ENCODE assay signal across 11 cellular contexts in the genomic region with DNA sequence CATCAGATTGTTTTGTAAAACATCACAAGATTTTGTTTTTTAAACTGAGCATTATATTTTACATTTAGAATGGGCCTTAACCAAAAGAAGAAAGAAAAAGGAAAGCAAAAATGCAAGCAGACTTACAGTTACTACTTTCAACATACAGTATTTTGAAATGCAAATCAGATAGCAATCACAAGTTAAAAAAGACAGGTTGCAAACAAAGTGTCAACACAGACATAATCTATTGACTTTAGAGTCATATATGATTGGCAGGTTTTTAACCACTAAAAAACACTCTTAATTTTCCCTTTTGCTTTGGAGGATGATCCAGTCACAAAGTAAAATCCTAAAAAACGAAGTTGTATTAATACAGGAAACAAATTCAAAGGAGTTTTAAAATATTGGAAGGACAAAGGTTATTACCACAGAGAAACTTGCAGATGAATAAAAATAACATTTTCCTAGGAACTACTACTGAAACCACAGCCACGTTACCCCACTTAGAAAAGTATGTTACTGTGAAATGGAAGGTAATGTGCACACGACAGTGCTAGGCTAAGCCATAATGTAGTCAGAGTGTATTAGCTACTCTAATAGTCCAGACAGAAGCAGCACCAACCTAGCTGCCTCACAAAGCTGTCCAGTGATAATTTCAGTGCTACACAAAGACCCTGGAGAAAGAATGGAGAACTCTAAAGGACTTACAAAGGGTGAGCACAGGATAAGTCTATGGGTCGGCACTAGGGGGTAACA. TPM values are rescaled to one million over a fixed set of nuclear protein-coding genes. Genes with fewer than 3 reads are reported as not detected.
DNase-seq lines count a peak whose midpoint lies in the region; ATAC-seq, FAIRE-seq and TF ChIP-seq lines count a peak whose summit lies in the region.
"Had no signal": no experiment of that assay in that cellular context is flagged by ENCODE, and none has a peak within 500 bp of the region (broad histone marks: within the 10 kb centered on the region; RNA-seq: fewer than 3 reads in every experiment).

No MANE protein-coding gene starts in this region.

- no peak overlapping the region for H3K18ac ChIP-seq in IMR-90 (ENCODE audit: low read depth, low read length)

- peaks cover 15% of the 10 kb centered on the region for H3K36me3 Mint-ChIP-seq in CD4-positive, CD25-positive, alpha-beta regulatory T cell
- peaks cover 13% of the 10 kb centered on the region for H3K36me3 Mint-ChIP-seq in central memory CD8-positive, alpha-beta T cell (ENCODE audit: insufficient read depth)

- no peak overlapping the region for H3K9ac ChIP-seq in IMR-90 (ENCODE audit: low read depth, low read length)

- H3K4me3 ChIP-seq in CD4-positive, CD25-positive, alpha-beta regulatory T cell (ENCODE audit: low read depth, low read length), result peak overlapping the region; percentile 77
- no peak overlapping the region for H3K4me3 ChIP-seq in IMR-90 (ENCODE audit: insufficient read depth, low read depth, low read length)
- H3K4me3 ChIP-seq: right atrium auricular region had no signal

- H3K23ac ChIP-seq in IMR-90 (ENCODE audit: low read depth, low read length), result 0 out of 2 replicates have a peak overlapping the region, but pooled peaks have one; percentile 24

- H3K4ac ChIP-seq in IMR-90 (ENCODE audit: low read depth, low read length), result no peak overlapping the region

- H3K36me3 ChIP-seq in CD4-positive, CD25-positive, alpha-beta regulatory T cell (ENCODE audit: control insufficient read depth, insufficient read depth, low read length), result peaks cover 7% of the 10 kb centered on the region
- H3K36me3 ChIP-seq in IMR-90 (ENCODE audit: control insufficient read depth, insufficient read depth, low read length), result peaks cover 4% of the 10 kb centered on the region; the same call in 1 of the 2 replicates

- no peak overlapping the region for H4K8ac ChIP-seq in IMR-90 (ENCODE audit: low read depth in 2 of 2, low read length in 2 of 2)

- CTCF ChIA-PET in IMR-90 (lab: Yijun Ruan, JAX), result no interaction called here

- H2BK15ac ChIP-seq in IMR-90 (ENCODE audit: low read depth, low read length), result no peak overlapping the region

- POLR2A ChIA-PET in IMR-90 (lab: Charles Lee; ENCODE audit: unreplicated experiment), result no interaction called here

- H3K4me1 Mint-ChIP-seq in CD4-positive, CD25-positive, alpha-beta regulatory T cell, result peaks cover 35 to 62% (median 49%) of the 10 kb centered on the region in 4 donors
- H3K4me1 Mint-ChIP-seq in central memory CD8-positive, alpha-beta T cell, result peaks cover 44% of the 10 kb centered on the region

- no peak overlapping the region for H4K91ac ChIP-seq in IMR-90 (ENCODE audit: insufficient read depth, low read depth, low read length)

- H4K20me1 ChIP-seq in IMR-90 (ENCODE audit: insufficient read depth, low read length), result peaks cover 3% of the 10 kb centered on the region; the same call in 1 of the 2 replicates

- no peak overlapping the region for H3K4me2 ChIP-seq in IMR-90 (ENCODE audit: low read depth, low read length)

- no peak overlapping the region for H2BK20ac ChIP-seq in IMR-90 (ENCODE audit: low read depth, low read length)

- peak overlapping the region; percentile 74 for H3K27ac ChIP-seq in CD4-positive, CD25-positive, alpha-beta regulatory T cell (ENCODE audit: insufficient read depth, low read length, poor library complexity, severe bottlenecking)
- H3K27ac ChIP-seq in IMR-90 (ENCODE audit: insufficient read depth, low read length), result no peak overlapping the region
- H3K27ac ChIP-seq: right atrium auricular region had no signal

- peak overlapping the region; percentile 34 to 91 (median 62) for H3K4me3 Mint-ChIP-seq in CD4-positive, CD25-positive, alpha-beta regulatory T cell
- peak overlapping the region; percentile 44 for H3K4me3 Mint-ChIP-seq in central memory CD8-positive, alpha-beta T cell

- H2BK120ac ChIP-seq in IMR-90 (ENCODE audit: low read depth, low read length), result no peak overlapping the region

- no CpG with 5 or more reads among the region's 4 CpGs for WGBS in IMR-90 (ENCODE audit: extremely low coverage in 2 of 2, insufficient read length in 1 of 2), 2 experiments

- no peaks in the 10 kb centered on the region for H3K9me3 ChIP-seq in CD4-positive, CD25-positive, alpha-beta regulatory T cell (ENCODE audit: control insufficient read depth in 2 of 2, low read length in 2 of 2)
- H3K9me3 ChIP-seq in IMR-90 (ENCODE audit: control insufficient read depth, insufficient read depth, low read length), result no peaks in the 10 kb centered on the region
- H3K9me3 ChIP-seq: right atrium auricular region had no signal

- no peak overlapping the region for H2AFZ ChIP-seq in IMR-90 (replicated peaks; ENCODE audit: low read length, poor library complexity)

- H3K27me3 Mint-ChIP-seq in CD4-positive, CD25-positive, alpha-beta regulatory T cell, result no peaks in the 10 kb centered on the region
- H3K27me3 Mint-ChIP-seq in central memory CD8-positive, alpha-beta T cell, result no peaks in the 10 kb centered on the region

- peak overlapping the region; percentile 80 to 93 (median 81) for H3K27ac Mint-ChIP-seq in CD4-positive, CD25-positive, alpha-beta regulatory T cell
- peak overlapping the region; percentile 89 for H3K27ac Mint-ChIP-seq in central memory CD8-positive, alpha-beta T cell (ENCODE audit: low read depth)

- no peaks in the 10 kb centered on the region for H3K9me3 Mint-ChIP-seq in CD4-positive, CD25-positive, alpha-beta regulatory T cell
- no peaks in the 10 kb centered on the region for H3K9me3 Mint-ChIP-seq in central memory CD8-positive, alpha-beta T cell

- in situ Hi-C loops in IMR-90 (cut with MboI; ENCODE audit: low sequenced_read_pairs), result no loop called here

- no peaks in the 10 kb centered on the region for H3K27me3 ChIP-seq in CD4-positive, CD25-positive, alpha-beta regulatory T cell (ENCODE audit: control insufficient read depth, insufficient read depth, low read length)
- H3K27me3 ChIP-seq in IMR-90 (ENCODE audit: control insufficient read depth, insufficient read depth, low read length), result no peaks in the 10 kb centered on the region
- H3K27me3 ChIP-seq: right atrium auricular region had no signal

- H2BK5ac ChIP-seq in IMR-90 (ENCODE audit: low read depth, low read length, poor library complexity, severe bottlenecking), result no peak overlapping the region

- no peak for TF ChIP-seq RAD21 in IMR-90 (IDR thresholded peaks at IDR 0.05; ENCODE audit: low read length)

- no peak overlapping the region for H2AK9ac ChIP-seq in IMR-90 (replicated peaks; ENCODE audit: low read depth, low read length, poor library complexity)

- no peaks in the 10 kb centered on the region for H3K9me1 ChIP-seq in IMR-90 (ENCODE audit: insufficient read depth, low read length)

- BruUV-seq in IMR-90 (replicated peaks; lab: Mats Ljungman, UMichigan), result no TSS peak

- no peak overlapping the region for H4K5ac ChIP-seq in IMR-90 (ENCODE audit: low read depth, low read length)

- dilution Hi-C loops in IMR-90 (cut with HindIII; ENCODE audit: low sequenced_read_pairs, unreplicated experiment), result no loop called here

- no peak for TF ChIP-seq POLR2A in IMR-90 (IDR thresholded peaks at IDR 0.05; ENCODE audit: low read depth, low read length)

- DNase-seq in CD4-positive, CD25-positive, alpha-beta regulatory T cell, result peak in 2 of 3 donors; percentile 21 to 43
- DNase-seq in IMR-90 (no peak), NCI-H1092 treated with DMSO at 0.1 percent for 48 hours (lab: John Stamatoyannopoulos, UW) (no peak), urothelium cell line (ENCODE audit: low spot score) (no peak), GDM1 (lab: John Stamatoyannopoulos, UW) (no peak), OCI-M1 (lab: John Stamatoyannopoulos, UW) (no peak)
- no peak for DNase-seq in central memory CD8-positive, alpha-beta T cell (ENCODE audit: low spot score in 2 of 2)
- DNase-seq: C1 segment of cervical spinal cord had no signal

- TF ChIP-seq CTCF in IMR-90 (conservative IDR thresholded peaks at IDR 0.05; ENCODE audit: low read depth, low read length), result no peak

- peaks cover 42% of the 10 kb centered on the region for H3K4me1 ChIP-seq in CD4-positive, CD25-positive, alpha-beta regulatory T cell (ENCODE audit: control insufficient read depth, insufficient read depth, low read length, poor library complexity, severe bottlenecking)
- peaks cover 2% of the 10 kb centered on the region; the same call in 1 of the 2 replicates for H3K4me1 ChIP-seq in IMR-90 (ENCODE audit: control insufficient read depth, insufficient read depth, low read length)

- H2AK5ac ChIP-seq in IMR-90 (ENCODE audit: low read depth, low read length), result no peak overlapping the region

- H3K79me1 ChIP-seq in IMR-90 (ENCODE audit: low read depth in 1 of 2, low read length in 2 of 2), result peaks cover 4 to 18% of the 10 kb centered on the region in 2 experiments; a peak in 3 of 4 replicates

- H3K14ac ChIP-seq in IMR-90 (replicated peaks; ENCODE audit: low read depth, low read length), result no peak overlapping the region

- intact Hi-C loops in IMR-90 (cut with micrococcal nuclease), result no loop called here

- ATAC-seq in CD4-positive, CD25-positive, alpha-beta regulatory T cell (ENCODE audit: low read depth in 2 of 2), result peak in 1 of 2 donors; percentile 35
- ATAC-seq in GM19452 (IDR thresholded peaks at IDR 0.05; ENCODE audit: unreplicated experiment) (peak; percentile 52), IMR-90 (ENCODE audit: low read depth) (no peak)
- no peak for ATAC-seq in central memory CD8-positive, alpha-beta T cell (replicated peaks; ENCODE audit: extremely low read depth, poor library complexity, severe bottlenecking)

- no peak overlapping the region for H3K56ac ChIP-seq in IMR-90 (ENCODE audit: extremely low read depth, insufficient read depth, low read length)

- FAIRE-seq in urothelium cell line (lab: Jason Lieb, UNC), result no peak
- FAIRE-seq: colon had no signal

TF ChIP-seq in IMR-90, 13 proteins besides CTCF, POLR2A, EP300 and RAD21 (continues in another document):
- TF ChIP-seq CEBPB (IDR thresholded peaks at IDR 0.05; ENCODE audit: low read depth, low read length) (no peak), NFE2L2 (IDR thresholded peaks at IDR 0.05; ENCODE audit: low read depth, low read length) (no peak), MAZ (IDR thresholded peaks at IDR 0.05; ENCODE audit: borderline replicate concordance, low read depth, low read length) (no peak), SMC3 (IDR thresholded peaks at IDR 0.05; ENCODE audit: low read depth, low read length) (no peak), RCOR1 (IDR thresholded peaks at IDR 0.05; ENCODE audit: insufficient replicate concordance, low read length) (no peak)

RNA-seq across cellular contexts. Expression of gene DARS1, which starts 22.9 kb away (rescaled TPM):
- total RNA-seq in CD4-positive, CD25-positive, alpha-beta regulatory T cell, result 51.8 TPM
- 100 to 1,000 TPM; 119 to 144 (median 130) TPM for polyA plus RNA-seq in CD4-positive, CD25-positive, alpha-beta regulatory T cell
- total RNA-seq in IMR-90 (2012; rRNA removed), result 66.5 and 136 TPM in 2 replicates
- polyA plus RNA-seq in IMR-90 (2012; rRNA removed), result 43.5 and 56.5 TPM in 2 replicates
- 13.2 and 19.3 TPM in 2 replicates for polyA plus RNA-seq in IMR-90 (2012; cell fraction: cytosol; rRNA removed)
- polyA plus RNA-seq in IMR-90 (2012; cell fraction: nucleus; rRNA removed; ENCODE audit: low replicate concordance), result 5.9 and 38.7 TPM in 2 replicates

Comparison
In these comparisons a context has a peak if more than half of its experiments do, and no peak if none do; other contexts are left out.
1. DNase-seq: peak in CD4-positive, CD25-positive, alpha-beta regulatory T cell (2 of 3); none in IMR-90 (single experiment), central memory CD8-positive, alpha-beta T cell (0 of 2), NCI-H1092 treated with DMSO at 0.1 percent for 48 hours (single experiment), urothelium cell line (single experiment), GDM1 (single experiment) and OCI-M1 (single experiment).